In genomic region chr6:46921059-46921458, GRCh38 we compare ENCODE assay signal across 20 cellular contexts. TPM values are rescaled to one million over a fixed set of nuclear protein-coding genes. Genes with fewer than 3 reads are reported as not detected.
DNase-seq lines count a peak whose midpoint lies in the region; ATAC-seq and TF ChIP-seq lines count a peak whose summit lies in the region.
"Had no signal": no experiment of that assay in that cellular context is flagged by ENCODE, and none has a peak within 500 bp of the region (broad histone marks: within the 10 kb centered on the region; RNA-seq: fewer than 3 reads in every experiment).

No MANE protein-coding gene starts in this region.

- H3K4me3 ChIP-seq in heart right ventricle (peak overlapping the region; percentile 33 to 65 (median 56)), left ventricle myocardium inferior (peak overlapping the region; percentile 61), parathyroid adenoma (ENCODE audit: low read depth, low read length) (peak overlapping the region; percentile 1), urinary bladder (ENCODE audit: low read depth, low read length) (peak overlapping the region; percentile 16)
- H3K4me3 ChIP-seq: MG63 had no signal

- H3K27ac ChIP-seq in heart right ventricle (peak overlapping the region; percentile 75 to 97 (median 87)), left ventricle myocardium inferior (replicated peaks) (peak overlapping the region; percentile 88), parathyroid adenoma (peak overlapping the region; percentile 52), urinary bladder (ENCODE audit: low read depth) (no peak overlapping the region)

- H3K9me3 ChIP-seq in heart right ventricle: no peaks in the 10 kb centered on the region
- H3K9me3 ChIP-seq in left ventricle myocardium inferior (replicated peaks): no peaks in the 10 kb centered on the region
- no peaks in the 10 kb centered on the region for H3K9me3 ChIP-seq in parathyroid adenoma (ENCODE audit: control insufficient read depth, low read length)
- H3K9me3 ChIP-seq: ascending aorta, MG63 had no signal

- H3K36me3 ChIP-seq in heart right ventricle (no peaks in the 10 kb centered on the region), left ventricle myocardium inferior (no peaks in the 10 kb centered on the region), parathyroid adenoma (ENCODE audit: control insufficient read depth, insufficient read depth, low read length) (no peaks in the 10 kb centered on the region), urinary bladder (ENCODE audit: insufficient read depth) (no peaks in the 10 kb centered on the region)
- H3K36me3 ChIP-seq: ascending aorta, MG63 had no signal

- H3K9ac ChIP-seq in parathyroid adenoma: no peak overlapping the region

- intact Hi-C loops in heart right ventricle (cut with DNase I) (no loop called here), cardiac septum (cut with DNase I) (no loop called here), left ventricle myocardium inferior (cut with micrococcal nuclease) (no loop called here)

- peak in 6 of 8 donors; percentile 34 to 73 (median 48) for ATAC-seq in heart right ventricle

- H3K4me1 ChIP-seq in heart right ventricle (peaks cover 0 to 74% (median 17%) of the 10 kb centered on the region in 9 donors), left ventricle myocardium inferior (peaks cover 43% of the 10 kb centered on the region), parathyroid adenoma (peaks cover 39% of the 10 kb centered on the region), urinary bladder (ENCODE audit: insufficient read depth) (no peaks in the 10 kb centered on the region)

- DNase-seq in heart right ventricle (no peak), cardiac septum (ENCODE audit: low spot score) (no peak), left ventricle myocardium inferior (no peak), GM13976 (ENCODE audit: low spot score) (no peak), GF-D8 (lab: John Stamatoyannopoulos, UW) (no peak)
- no peak for DNase-seq in stimulated activated CD4-positive, alpha-beta T cell treated with anti-CD3 and anti-CD28 coated beads, Interleukin-4, amount 100 ng/mL, for 24 hours
- DNase-seq: activated CD4-positive, alpha-beta memory T cell treated with anti-CD3 and anti-CD28 coated beads for 36 hours; AML-193; CD4-positive, alpha-beta memory T cell; effector CD4-positive, alpha-beta T cell; MG63; naive B cell; NCI-H2081; NCI-H226; NCI-H82; occipital lobe; stimulated activated CD4-positive, alpha-beta T cell treated with anti-CD3 and anti-CD28 coated beads, Interleukin-15, amount 100 ng/mL, for 24 hours had no signal

- no peak overlapping the region for H3K4me2 ChIP-seq in parathyroid adenoma (ENCODE audit: low read length)

- H3K27me3 ChIP-seq in heart right ventricle (no peaks in the 10 kb centered on the region), left ventricle myocardium inferior (ENCODE audit: low read depth) (peaks cover 8% of the 10 kb centered on the region), parathyroid adenoma (ENCODE audit: control insufficient read depth, insufficient read depth, low read length) (no peaks in the 10 kb centered on the region)
- H3K27me3 ChIP-seq: ascending aorta, MG63 had no signal

- 59 to 63% methylated on average over 6 of the region's 6 CpGs for WGBS in heart right ventricle, 2 donors
- 70% methylated on average over 6 of the region's 6 CpGs for WGBS in urinary bladder

- no peak for TF ChIP-seq CTCF in heart right ventricle (IDR thresholded peaks at IDR 0.05)
- TF ChIP-seq CTCF in left ventricle myocardium inferior (IDR thresholded peaks at IDR 0.05; ENCODE audit: borderline replicate concordance): no peak
- no peak for TF ChIP-seq CTCF in parathyroid adenoma (IDR thresholded peaks at IDR 0.05)
- no peak for TF ChIP-seq CTCF in GM13976 (IDR thresholded peaks at IDR 0.05; ENCODE audit: borderline replicate concordance, control extremely low read depth, extremely low read depth, insufficient read depth, missing control alignments)

- H2AFZ ChIP-seq in parathyroid adenoma: peak overlapping the region; percentile 61

- H3K79me2 ChIP-seq in parathyroid adenoma: no peaks in the 10 kb centered on the region

- in situ Hi-C loops in GM13976 (cut with MboI; ENCODE audit: low sequenced_read_pairs, unreplicated experiment): no loop called here

RNA-seq across cellular contexts. Expression of gene ADGRF5, which starts 0.7 kb away (rescaled TPM):
- 10 to 100 TPM; 27.1 to 92.1 (median 35.4) TPM for total RNA-seq in heart right ventricle
- polyA plus RNA-seq in heart right ventricle: 10 to 100 TPM; 28.8 to 44.7 TPM
- total RNA-seq in cardiac septum: 34.7 TPM
- 42.1 TPM for total RNA-seq in left ventricle myocardium inferior
- 41.3 TPM for total RNA-seq in urinary bladder
- polyA plus RNA-seq in urinary bladder: 16.2 TPM
- total RNA-seq: activated CD4-positive, alpha-beta memory T cell treated with anti-CD3 and anti-CD28 coated beads for 36 hours; CD4-positive, alpha-beta memory T cell had no signal
- polyA plus RNA-seq: CD4-positive, alpha-beta memory T cell had no signal

Comparison
In these comparisons a context has a peak if more than half of its experiments do, and no peak if none do; other contexts are left out.
1. H3K4me3 ChIP-seq: peak in every context shown above with its lines; median percentile 61 in left ventricle myocardium inferior; 56 in heart right ventricle; 16 in urinary bladder; 1 in parathyroid adenoma.